Comparison of ENCODE assay signal across 8 cellular contexts in genomic region chr19:2391118-2391725, GRCh38.
DNase-seq lines count a peak whose midpoint lies in the region; ATAC-seq and TF ChIP-seq lines count a peak whose summit lies in the region.

No MANE protein-coding gene starts in this region.

- TF ChIP-seq CTCF in LNCAP (IDR thresholded peaks at IDR 0.05) = peak; percentile 88

- TF ChIP-seq POLR2A in Raji (IDR thresholded peaks at IDR 0.05; ENCODE audit: insufficient read depth, low read depth, low read length) = 0 out of 2 replicates have a peak, but pooled peaks have one; percentile 14

- no peak for ATAC-seq in HG03520 (IDR thresholded peaks at IDR 0.05; ENCODE audit: unreplicated experiment)

- DNase-seq in activated CD4-positive, CD25-positive, alpha-beta regulatory T cell treated with anti-CD3 and anti-CD28 coated beads, Interleukin-2, amount 50 U/mL, for 16 hours (ENCODE audit: low read depth, low spot score) = peak; percentile 14
- DNase-seq in activated CD4-positive, CD25-positive, alpha-beta regulatory T cell (lab: John Stamatoyannopoulos, UW) = no peak
- DNase-seq in brain pericyte (ENCODE audit: low read depth, low spot score) = peak; percentile 32
- DNase-seq in inferior parietal cortex (ENCODE audit: extremely low spot score) = peak; percentile 77
- peak in 2 of 3 experiments; percentile 9 to 19 for DNase-seq in stimulated activated CD4-positive, alpha-beta T cell treated with anti-CD3 and anti-CD28 coated beads, TNF-alpha, amount 100 ng/mL, for 24 hours (ENCODE audit: low read depth in 3 of 3)

Comparison
In these comparisons a context has a peak if more than half of its experiments do, and no peak if none do; other contexts are left out.
1. DNase-seq: peak in activated CD4-positive, CD25-positive, alpha-beta regulatory T cell treated with anti-CD3 and anti-CD28 coated beads, Interleukin-2, amount 50 U/mL, for 16 hours (single experiment), brain pericyte (single experiment), inferior parietal cortex (single experiment) and stimulated activated CD4-positive, alpha-beta T cell treated with anti-CD3 and anti-CD28 coated beads, TNF-alpha, amount 100 ng/mL, for 24 hours (2 of 3); none in activated CD4-positive, CD25-positive, alpha-beta regulatory T cell (0 of 4).